Comparison of ENCODE assay signal across 22 cellular contexts in genomic region chr3:42659451-42660130, GRCh38. TPM values are rescaled to one million over a fixed set of nuclear protein-coding genes. Genes with fewer than 3 reads are reported as not detected.
A peak's percentile ranks its signal among the peaks of the same experiment; 100 is the strongest.
DNase-seq lines count a peak whose midpoint lies in the region; ATAC-seq and TF ChIP-seq lines count a peak whose summit lies in the region.
"Had no signal": no experiment of that assay in that cellular context is flagged by ENCODE, and none has a peak within 500 bp of the region (broad histone marks: within the 10 kb centered on the region; RNA-seq: fewer than 3 reads in every experiment).

No MANE protein-coding gene starts in this region.

- 48 to 66% methylated on average over 25 of the region's 25 CpGs for WGBS in heart right ventricle, 2 donors

- intact Hi-C loops in heart right ventricle (cut with DNase I) (loop anchor here in 5 of 10 donors (5.0 to 10.0 kb wide), 4 partner anchors 75 to 88 kb away; partner anchors contain the start of gene SEC22C (in 1 of the 5)), Right ventricle myocardium superior (cut with DNase I) (loop anchor here (5.0 kb wide), 1 partner anchor 632 kb away; no protein-coding TSS in a partner anchor)

- H3K36me3 ChIP-seq in heart right ventricle = peaks cover 0 to 42% (median 8%) of the 10 kb centered on the region in 9 donors
- H3K36me3 ChIP-seq: prostate gland, uterus had no signal

- no peaks in the 10 kb centered on the region for H3K36me3 Mint-ChIP-seq in brain
- H3K36me3 Mint-ChIP-seq: activated CD4-positive, alpha-beta memory T cell treated with anti-CD3 and anti-CD28 coated beads for 36 hours; CD8-positive, alpha-beta memory T cell had no signal

- H3K9me3 Mint-ChIP-seq in brain = no peaks in the 10 kb centered on the region
- H3K9me3 Mint-ChIP-seq: activated CD4-positive, alpha-beta memory T cell treated with anti-CD3 and anti-CD28 coated beads for 36 hours; activated naive CD8-positive, alpha-beta T cell treated with anti-CD3 and anti-CD28 coated beads, Interleukin-2, amount 50 U/mL, for 24 hours; CD8-positive, alpha-beta memory T cell had no signal

- peaks cover 16 to 68% (median 34%) of the 10 kb centered on the region in 9 donors for H3K4me1 ChIP-seq in heart right ventricle
- H3K4me1 ChIP-seq: prostate gland had no signal

- no peaks in the 10 kb centered on the region for H3K27me3 Mint-ChIP-seq in brain
- H3K27me3 Mint-ChIP-seq: activated CD4-positive, alpha-beta memory T cell treated with anti-CD3 and anti-CD28 coated beads for 36 hours; activated naive CD8-positive, alpha-beta T cell treated with anti-CD3 and anti-CD28 coated beads, Interleukin-2, amount 50 U/mL, for 24 hours had no signal

- H3K4me3 Mint-ChIP-seq in brain = peak overlapping the region in 1 of 5 experiments; percentile 63
- H3K4me3 Mint-ChIP-seq: activated CD4-positive, alpha-beta memory T cell treated with anti-CD3 and anti-CD28 coated beads for 36 hours; activated naive CD8-positive, alpha-beta T cell treated with anti-CD3 and anti-CD28 coated beads, Interleukin-2, amount 50 U/mL, for 24 hours; CD8-positive, alpha-beta memory T cell had no signal

- H3K27ac ChIP-seq in heart right ventricle (peak overlapping the region in 7 of 10 donors; percentile 23 to 70 (median 57)), temporal lobe (ENCODE audit: low read depth, low read length) (peak overlapping the region; percentile 84)
- H3K27ac ChIP-seq: lower lobe of right lung, prostate gland had no signal

- peaks cover 16% of the 10 kb centered on the region for H3K4me1 Mint-ChIP-seq in brain

- H3K27me3 ChIP-seq in heart right ventricle = no peaks in the 10 kb centered on the region
- H3K27me3 ChIP-seq: MG63, uterus had no signal

- ATAC-seq in heart right ventricle (peak in 1 of 8 donors; percentile 16), Right ventricle myocardium superior (ENCODE audit: poor library complexity) (no peak), HG03378 (IDR thresholded peaks at IDR 0.05; ENCODE audit: unreplicated experiment) (no peak), GM18870 (IDR thresholded peaks at IDR 0.05; ENCODE audit: unreplicated experiment) (no peak)
- ATAC-seq: activated naive CD8-positive, alpha-beta T cell treated with anti-CD3 and anti-CD28 coated beads, Interleukin-2, amount 50 U/mL, for 24 hours; lower lobe of right lung had no signal

- no peaks in the 10 kb centered on the region for H3K9me3 ChIP-seq in heart right ventricle
- H3K9me3 ChIP-seq: lower lobe of right lung, MG63, prostate gland, uterus had no signal

- TF ChIP-seq CTCF in heart right ventricle (IDR thresholded peaks at IDR 0.05) (no peak), brain (conservative IDR thresholded peaks at IDR 0.05) (no peak), foreskin fibroblast (IDR thresholded peaks at IDR 0.05; ENCODE audit: low read depth, low read length) (no peak)

- H3K4me3 ChIP-seq in heart right ventricle (no peak overlapping the region), foreskin fibroblast (ENCODE audit: low read depth in 1 of 2, low read length in 2 of 2) (no peak overlapping the region)
- H3K4me3 ChIP-seq: lower lobe of right lung, MG63, prostate gland, uterus had no signal

- DNase-seq in heart right ventricle (no peak), Right ventricle myocardium superior (no peak), islet precursor cell (peak; percentile 55), foreskin fibroblast (no peak)
- DNase-seq: activated CD4-positive, alpha-beta memory T cell treated with anti-CD3 and anti-CD28 coated beads for 36 hours; activated naive CD8-positive, alpha-beta T cell treated with anti-CD3 and anti-CD28 coated beads, Interleukin-2, amount 50 U/mL, for 24 hours; CD8-positive, alpha-beta memory T cell; central memory CD4-positive, alpha-beta T cell; DND-41; lower lobe of right lung; MG63; NCI-H187; stimulated activated CD4-positive, alpha-beta T cell treated with anti-CD3 and anti-CD28 coated beads, Interleukin-15, amount 100 ng/mL, for 24 hours; stimulated activated naive CD4-positive, alpha-beta T cell; uterus had no signal

- H3K27ac Mint-ChIP-seq in brain = peak overlapping the region in 4 of 5 experiments; percentile 41 to 91 (median 76)
- H3K27ac Mint-ChIP-seq: activated CD4-positive, alpha-beta memory T cell treated with anti-CD3 and anti-CD28 coated beads for 36 hours; activated naive CD8-positive, alpha-beta T cell treated with anti-CD3 and anti-CD28 coated beads, Interleukin-2, amount 50 U/mL, for 24 hours had no signal

RNA-seq across cellular contexts. Expression of gene ZBTB47, which starts 6.1 kb away (rescaled TPM):
- total RNA-seq in heart right ventricle (100 to 1,000 TPM in 9 of 10 donors, 10 to 100 TPM in 1; 86.7 to 145 (median 112) TPM), Right ventricle myocardium superior (82.3 TPM), temporal lobe (14.0 TPM)
- polyA plus RNA-seq in heart right ventricle (10 to 100 TPM; 52.2 to 68.9 TPM), brain (ENCODE audit: insufficient read depth, low read depth, low replicate concordance) (25.6 TPM)
- polyA plus RNA-seq: CD8-positive, alpha-beta memory T cell had no signal

RNA-seq across cellular contexts. Expression of gene KLHL40, which starts 25.7 kb away (rescaled TPM):
- 1 to 10 TPM in 3 of 10 donors, under 1 TPM in 7; 0.26 to 1.6 (median 0.85) TPM for total RNA-seq in heart right ventricle
- 1 to 10 TPM in 1 of 2 donors, under 1 TPM in 1; 0.51 to 8.3 TPM for polyA plus RNA-seq in heart right ventricle
- total RNA-seq in Right ventricle myocardium superior = 0.11 TPM
- polyA plus RNA-seq in brain (ENCODE audit: insufficient read depth, low read depth, low replicate concordance) = not detected
- not detected for total RNA-seq in temporal lobe
- total RNA-seq: activated CD4-positive, alpha-beta memory T cell treated with anti-CD3 and anti-CD28 coated beads for 36 hours; CD8-positive, alpha-beta memory T cell; fibroblast of villous mesenchyme; lower lobe of right lung; NCI-H460; uterus had no signal
- polyA plus RNA-seq: CD8-positive, alpha-beta memory T cell had no signal

RNA-seq across cellular contexts. Expression of gene HHATL, which starts 43.0 kb away (rescaled TPM):
- total RNA-seq in heart right ventricle (100 to 1,000 TPM; 390 to 998 (median 624) TPM), Right ventricle myocardium superior (486 TPM), temporal lobe (not detected)
- polyA plus RNA-seq in heart right ventricle (1,000 to 10,000 TPM in 1 of 2 donors, 100 to 1,000 TPM in 1; 332 to 2,035 TPM), brain (ENCODE audit: insufficient read depth, low read depth, low replicate concordance) (85.1 TPM)
- total RNA-seq: activated CD4-positive, alpha-beta memory T cell treated with anti-CD3 and anti-CD28 coated beads for 36 hours; CD8-positive, alpha-beta memory T cell; fibroblast of villous mesenchyme; NCI-H460 had no signal
- polyA plus RNA-seq: CD8-positive, alpha-beta memory T cell had no signal

RNA-seq across cellular contexts. Expression of gene NKTR, which starts 59.1 kb away (rescaled TPM):
- total RNA-seq in heart right ventricle (10 to 100 TPM; 19.7 to 28.4 (median 21.9) TPM), Right ventricle myocardium superior (21.6 TPM), temporal lobe (93.7 TPM)
- polyA plus RNA-seq in heart right ventricle (10 to 100 TPM; 10.2 to 59.3 TPM), brain (ENCODE audit: insufficient read depth, low read depth, low replicate concordance) (4.6 TPM)

Comparison
In these comparisons a context has a peak if more than half of its experiments do, and no peak if none do; other contexts are left out.
1. RNA of gene HHATL, which starts 43.0 kb away (total RNA-seq): 390 to 998 TPM in heart right ventricle and 486 TPM in Right ventricle myocardium superior (single experiment); not detected in temporal lobe (single experiment); every median in the first group is over 100 times any median in the second.